Comparison of ENCODE assay signal across 14 cellular contexts in genomic region chr3:59381282-59381681, GRCh38.
A peak's percentile ranks its signal among the peaks of the same experiment; 100 is the strongest.
DNase-seq lines count a peak whose midpoint lies in the region; ATAC-seq, FAIRE-seq and TF ChIP-seq lines count a peak whose summit lies in the region.
"Had no signal": no experiment of that assay in that cellular context is flagged by ENCODE, and none has a peak within 500 bp of the region (broad histone marks: within the 10 kb centered on the region; RNA-seq: fewer than 3 reads in every experiment).

No MANE protein-coding gene starts in this region.

- WGBS in spleen, 5 donors = 55 to 73% (median 64%) methylated on average over 2 of the region's 2 CpGs

- FAIRE-seq in GM18507 (lab: Jason Lieb, UNC) = peak; percentile 87

- ATAC-seq in GM19397 (IDR thresholded peaks at IDR 0.05; ENCODE audit: unreplicated experiment) (peak; percentile 50), HG02763 (IDR thresholded peaks at IDR 0.05; ENCODE audit: unreplicated experiment) (peak; percentile 49), HG03521 (IDR thresholded peaks at IDR 0.05; ENCODE audit: unreplicated experiment) (peak; percentile 55), GM18520 (IDR thresholded peaks at IDR 0.05; ENCODE audit: unreplicated experiment) (no peak), HG02798 (IDR thresholded peaks at IDR 0.05; ENCODE audit: poor library complexity, unreplicated experiment) (no peak)
- ATAC-seq: left lobe of liver, T-helper 17 cell had no signal

- no peaks in the 10 kb centered on the region for H3K9me3 ChIP-seq in spleen

- TF ChIP-seq CTCF in spleen (IDR thresholded peaks at IDR 0.05 in 8 of 11, conservative IDR thresholded peaks at IDR 0.05 in 3 of 11) = no peak

- no peak overlapping the region for H3K4me3 ChIP-seq in spleen
- H3K4me3 ChIP-seq: PC-9 had no signal

- no peaks in the 10 kb centered on the region for H3K36me3 ChIP-seq in spleen

- DNase-seq in GM18507 (ENCODE audit: extremely low spot score, insufficient read length, low read depth) = no peak
- DNase-seq in spleen = no peak
- DNase-seq in activated CD4-positive, alpha-beta T cell treated with anti-CD3 and anti-CD28 coated beads, Interleukin-2, amount 50 U/mL, for 4 hours = no peak
- DNase-seq: CD4-positive, alpha-beta T cell; endodermal cell; NCI-H2171; PC-9; T-helper 17 cell had no signal

- no peak for TF ChIP-seq POLR2A in spleen (IDR thresholded peaks at IDR 0.05)

- no peaks in the 10 kb centered on the region for H3K27me3 ChIP-seq in spleen (replicated peaks in 1 of 7)

- intact Hi-C loops in spleen (cut with DNase I; ENCODE audit: low total_unique reads) = no loop called here

- H3K4me1 ChIP-seq in spleen = peaks cover 0 to 9% (median 2%) of the 10 kb centered on the region in 6 donors

- H3K27ac ChIP-seq in spleen = no peak overlapping the region
- H3K27ac ChIP-seq: PC-9 had no signal

Comparison
In these comparisons a context has a peak if more than half of its experiments do, and no peak if none do; other contexts are left out.
1. ATAC-seq: peak in GM19397 (single experiment), HG02763 (single experiment) and HG03521 (single experiment); none in GM18520 (single experiment) and HG02798 (single experiment).